ENCODE assay signal across 1 cellular context in the genomic region with DNA sequence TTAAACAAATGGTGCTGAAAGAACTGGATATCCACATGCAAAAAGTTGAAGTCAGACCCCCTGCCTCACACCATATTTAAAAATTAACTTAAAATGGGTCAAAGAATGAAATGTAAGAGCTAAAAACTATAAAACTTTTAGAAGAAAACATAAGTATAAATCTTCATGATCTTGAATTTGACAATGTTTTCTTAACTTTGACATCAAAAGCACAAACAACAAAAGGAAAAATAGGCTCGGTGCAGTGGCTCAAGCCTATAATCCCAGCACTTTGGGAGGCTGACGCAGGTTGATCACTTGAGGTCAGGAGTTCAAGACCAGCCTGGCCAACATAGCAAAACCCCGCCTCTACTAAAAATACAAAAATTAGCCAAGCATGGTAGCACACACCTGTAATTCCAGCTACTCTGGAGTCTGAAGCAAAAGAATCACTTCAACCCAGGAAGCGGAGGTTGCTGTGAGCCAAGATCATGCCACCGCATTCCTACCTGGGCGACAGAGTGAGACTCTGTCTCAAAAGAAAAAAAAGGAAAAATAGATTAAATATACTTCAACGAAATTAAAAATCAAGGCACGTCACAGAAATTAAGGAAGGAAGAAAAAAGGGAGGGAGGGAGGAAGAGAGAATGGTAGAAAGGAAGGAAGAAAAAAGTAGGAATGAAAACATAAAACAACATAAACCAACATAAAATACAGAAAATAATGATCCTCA.
TF ChIP-seq lines count a peak whose summit lies in the region.

No MANE protein-coding gene starts in this region.

TF ChIP-seq in GM12878, 131 proteins besides CTCF, POLR2A, EP300 and RAD21:
- TF ChIP-seq ASH2L (IDR thresholded peaks at IDR 0.05; ENCODE audit: borderline replicate concordance, low read depth) (no peak), USF1 (IDR thresholded peaks at IDR 0.05; ENCODE audit: borderline replicate concordance, extremely low read length, insufficient read depth, low read depth, low read length) (no peak), HDAC6 (IDR thresholded peaks at IDR 0.05; ENCODE audit: unreplicated experiment) (no peak), HDAC2 (IDR thresholded peaks at IDR 0.05) (no peak), IRF4 (IDR thresholded peaks at IDR 0.05; ENCODE audit: low read depth, low read length) (no peak)
- TF ChIP-seq, protein P1, sequence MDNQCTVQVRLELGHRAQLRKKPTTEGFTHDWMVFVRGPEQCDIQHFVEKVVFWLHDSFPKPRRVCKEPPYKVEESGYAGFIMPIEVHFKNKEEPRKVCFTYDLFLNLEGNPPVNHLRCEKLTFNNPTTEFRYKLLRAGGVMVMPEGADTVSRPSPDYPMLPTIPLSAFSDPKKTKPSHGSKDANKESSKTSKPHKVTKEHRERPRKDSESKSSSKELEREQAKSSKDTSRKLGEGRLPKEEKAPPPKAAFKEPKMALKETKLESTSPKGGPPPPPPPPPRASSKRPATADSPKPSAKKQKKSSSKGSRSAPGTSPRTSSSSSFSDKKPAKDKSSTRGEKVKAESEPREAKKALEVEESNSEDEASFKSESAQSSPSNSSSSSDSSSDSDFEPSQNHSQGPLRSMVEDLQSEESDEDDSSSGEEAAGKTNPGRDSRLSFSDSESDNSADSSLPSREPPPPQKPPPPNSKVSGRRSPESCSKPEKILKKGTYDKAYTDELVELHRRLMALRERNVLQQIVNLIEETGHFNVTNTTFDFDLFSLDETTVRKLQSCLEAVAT (IDR thresholded peaks at IDR 0.05) = peak; percentile 73
